11 cellular contexts compared by ENCODE assay signal in the genomic region with DNA sequence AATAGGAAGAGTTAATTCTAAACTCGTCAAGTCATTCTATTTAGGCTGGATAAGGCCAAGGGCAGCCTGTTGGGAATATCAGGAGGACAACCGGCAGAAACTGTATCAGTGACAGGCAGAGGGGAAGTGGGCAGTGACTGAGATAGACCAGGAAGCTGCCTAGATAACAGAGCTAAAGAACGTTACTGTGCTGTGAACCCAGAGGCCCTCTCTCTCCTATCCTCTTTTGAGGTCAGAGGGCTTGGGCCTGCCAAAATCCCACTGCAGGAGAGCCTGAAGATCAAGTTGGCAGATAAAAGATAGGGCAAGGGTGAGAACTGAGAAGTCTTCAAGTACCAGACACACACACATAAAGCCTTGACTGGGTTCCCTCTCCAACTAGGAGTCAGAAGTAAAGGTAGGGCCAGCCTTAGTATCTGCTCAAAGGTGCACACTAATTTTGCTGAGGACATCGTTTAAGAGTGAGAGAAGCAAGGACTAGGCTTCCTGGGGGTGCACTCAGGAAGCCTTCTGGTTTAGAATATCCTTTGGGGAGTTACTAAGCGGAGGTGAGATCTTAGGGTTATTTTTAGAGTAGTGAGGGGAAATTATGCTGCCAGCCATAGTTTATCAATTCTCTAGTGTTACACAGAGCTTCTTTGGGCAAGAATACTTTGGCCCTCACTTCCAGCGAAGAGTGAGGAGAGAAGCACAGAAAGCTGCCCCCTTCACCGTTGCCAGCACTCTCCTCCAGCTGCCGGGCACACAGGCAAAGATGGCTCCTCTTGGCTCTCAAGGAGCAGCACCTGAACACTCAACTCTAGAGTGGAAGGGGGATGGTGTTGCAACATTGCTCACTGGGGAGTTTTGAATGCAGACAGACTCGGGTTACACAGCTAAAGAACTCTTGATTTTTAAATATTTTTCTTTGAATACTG.
DNase-seq lines count a peak whose midpoint lies in the region; ATAC-seq lines count a peak whose summit lies in the region.
"Had no signal": no experiment of that assay in that cellular context is flagged by ENCODE, and none has a peak within 500 bp of the region (broad histone marks: within the 10 kb centered on the region; RNA-seq: fewer than 3 reads in every experiment).

No MANE protein-coding gene starts in this region.

- peak overlapping the region; percentile 4 to 68 (median 58); a peak in 20 of 22 replicates for H3K4me2 ChIP-seq in BLaER1 treated with 17β-estradiol and CSF1 and Interleukin-3, amounts not matched to agents 10 nM and 100 nM

- peak overlapping the region in 5 of 11 experiments; percentile 4 to 46 (median 34); a peak in 5 of 22 replicates for H3K27ac ChIP-seq in BLaER1 treated with 17β-estradiol and CSF1 and Interleukin-3, amounts not matched to agents 10 nM and 100 nM
- H3K27ac ChIP-seq: ovary had no signal

- H3K4me1 ChIP-seq in BLaER1 treated with 17β-estradiol and CSF1 and Interleukin-3, amounts not matched to agents 10 nM and 100 nM = peaks cover 5 to 21% (median 13%) of the 10 kb centered on the region in 10 experiments; a peak in 19 of 20 replicates

- no peaks in the 10 kb centered on the region for H4K20me1 ChIP-seq in BLaER1 treated with 17β-estradiol and CSF1 and Interleukin-3, amounts not matched to agents 10 nM and 100 nM

- ATAC-seq in GM21390 (IDR thresholded peaks at IDR 0.05; ENCODE audit: unreplicated experiment) (peak; percentile 54), GM21360 (IDR thresholded peaks at IDR 0.05; ENCODE audit: unreplicated experiment) (no peak)

- H3K9me3 ChIP-seq in BLaER1 treated with 17β-estradiol and CSF1 and Interleukin-3, amounts not matched to agents 10 nM and 100 nM (replicated peaks in 1 of 11) = peaks cover 0 to 8% (median 0%) of the 10 kb centered on the region in 11 experiments; a peak in 2 of 22 replicates
- H3K9me3 ChIP-seq: ovary had no signal

- H3K27me3 ChIP-seq in BLaER1 treated with 17β-estradiol and CSF1 and Interleukin-3, amounts not matched to agents 10 nM and 100 nM = no peaks in the 10 kb centered on the region
- H3K27me3 ChIP-seq: ovary had no signal

- H3K4me3 ChIP-seq in BLaER1 treated with 17β-estradiol and CSF1 and Interleukin-3, amounts not matched to agents 10 nM and 100 nM = no peak overlapping the region
- H3K4me3 ChIP-seq: coronary artery, ovary had no signal

- no peaks in the 10 kb centered on the region for H3K36me3 ChIP-seq in BLaER1 treated with 17β-estradiol and CSF1 and Interleukin-3, amounts not matched to agents 10 nM and 100 nM
- H3K36me3 ChIP-seq: ovary had no signal

- DNase-seq in OCI-M1 (lab: John Stamatoyannopoulos, UW) = peak; percentile 92
- DNase-seq in iris pigment epithelial cell (ENCODE audit: low read depth) = peak; percentile 51
- no peak for DNase-seq in NOMO-1 treated with dmso at 0.1 percent for 144 hours (lab: John Stamatoyannopoulos, UW; ENCODE audit: unreplicated experiment)
- DNase-seq in 8988T = no peak
- no peak for DNase-seq in germinal center (ENCODE audit: low spot score)
- DNase-seq: NCI-H774, ovary had no signal

- no peak overlapping the region for H3K9ac ChIP-seq in BLaER1 treated with 17β-estradiol and CSF1 and Interleukin-3, amounts not matched to agents 10 nM and 100 nM

Comparison
In these comparisons a context has a peak if more than half of its experiments do, and no peak if none do; other contexts are left out.
1. DNase-seq: peak in OCI-M1 (single experiment) and iris pigment epithelial cell (single experiment); none in NOMO-1 treated with dmso at 0.1 percent for 144 hours (single experiment), 8988T (single experiment) and germinal center (single experiment).